In the genomic region with DNA sequence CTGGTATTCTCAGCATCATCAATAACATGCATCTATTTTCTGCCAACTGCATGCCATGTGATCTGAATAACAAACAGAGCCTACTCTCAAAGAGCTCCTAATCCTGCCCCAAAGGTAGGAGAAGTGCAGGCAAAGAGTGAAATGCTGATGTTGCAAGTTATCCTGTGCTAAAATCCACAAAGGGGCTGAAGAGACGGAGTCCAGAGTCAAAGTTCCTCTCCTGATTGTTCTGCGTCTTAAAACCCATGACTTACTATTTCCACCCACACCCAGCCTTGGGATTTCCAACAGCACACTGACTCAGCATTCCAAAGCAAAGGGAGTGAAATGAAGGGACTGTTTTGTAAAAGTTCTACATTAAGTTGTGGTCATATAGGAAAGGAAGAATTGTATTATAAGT, we compare ENCODE assay signal across 12 cellular contexts. TPM values are rescaled to one million over a fixed set of nuclear protein-coding genes. Genes with fewer than 3 reads are reported as not detected.
A peak's percentile ranks its signal among the peaks of the same experiment; 100 is the strongest.
DNase-seq lines count a peak whose midpoint lies in the region; FAIRE-seq and TF ChIP-seq lines count a peak whose summit lies in the region.
"Had no signal": no experiment of that assay in that cellular context is flagged by ENCODE, and none has a peak within 500 bp of the region (broad histone marks: within the 10 kb centered on the region; RNA-seq: fewer than 3 reads in every experiment).

No MANE protein-coding gene starts in this region.

- H3K9me1 ChIP-seq in keratinocyte (ENCODE audit: control insufficient read depth, extremely low read depth, insufficient read depth, low read length) = no peaks in the 10 kb centered on the region

- H3K4me2 ChIP-seq in mammary epithelial cell (ENCODE audit: insufficient read depth, low read depth, low read length) = peak overlapping the region; percentile 33
- peak overlapping the region; percentile 25 for H3K4me2 ChIP-seq in keratinocyte (ENCODE audit: control insufficient read depth, extremely low read depth, insufficient read depth, low read depth, low read length)

- H4K20me1 ChIP-seq in mammary epithelial cell (ENCODE audit: insufficient read depth, low read length) (no peaks in the 10 kb centered on the region), keratinocyte (ENCODE audit: control insufficient read depth, extremely low read depth, insufficient read depth, low read length) (no peaks in the 10 kb centered on the region)

- H3K9ac ChIP-seq in mammary epithelial cell (ENCODE audit: insufficient read depth, low read length) = peak overlapping the region; percentile 1
- peak overlapping the region; percentile 34 for H3K9ac ChIP-seq in keratinocyte (ENCODE audit: control insufficient read depth, extremely low read depth, insufficient read depth, low read length)

- no peak for TF ChIP-seq EP300 in suprapubic skin (IDR thresholded peaks at IDR 0.05)

- H3K27ac ChIP-seq in mammary epithelial cell (ENCODE audit: insufficient read depth, low read depth, low read length) (peak overlapping the region; percentile 55), keratinocyte (ENCODE audit: control insufficient read depth, insufficient read depth, low read length) (peak overlapping the region; percentile 51), suprapubic skin (peak overlapping the region; percentile 45), thyroid gland (peak overlapping the region in 1 of 3 donors; percentile 3)
- H3K27ac ChIP-seq: ovary, Peyer's patch, VCaP had no signal

- H3K4me1 ChIP-seq in mammary epithelial cell (ENCODE audit: insufficient read depth, low read length) (peaks cover 19% of the 10 kb centered on the region), keratinocyte (ENCODE audit: control insufficient read depth, extremely low read depth, insufficient read depth, low read length) (peaks cover 42% of the 10 kb centered on the region), suprapubic skin (peaks cover 35% of the 10 kb centered on the region), thyroid gland (peaks cover 0 to 7% of the 10 kb centered on the region in 2 donors)
- H3K4me1 ChIP-seq: Peyer's patch had no signal

- 15% methylated on average over 2 of the region's 2 CpGs for WGBS in mammary epithelial cell (ENCODE audit: low coverage, missing lambda C conversion rate)
- 17% methylated on average over 2 of the region's 2 CpGs for WGBS in suprapubic skin
- 39 to 47% methylated on average over 2 of the region's 2 CpGs for WGBS in thyroid gland, 2 donors

- peak; percentile 86 for FAIRE-seq in keratinocyte (lab: Jason Lieb, UNC)

- H3K27ac Mint-ChIP-seq in activated CD4-positive, alpha-beta memory T cell treated with anti-CD3 and anti-CD28 coated beads, Interleukin-2, amount 10 ng/mL, durations not matched to agents 7 days and 5 days = no peak overlapping the region

- H2AFZ ChIP-seq in mammary epithelial cell (ENCODE audit: low read depth, low read length) (peak overlapping the region; percentile 78), keratinocyte (ENCODE audit: control insufficient read depth, low read length) (peak overlapping the region; percentile 30)

- H3K36me3 ChIP-seq in mammary epithelial cell (ENCODE audit: insufficient read depth, low read length) = no peaks in the 10 kb centered on the region
- H3K36me3 ChIP-seq in keratinocyte (ENCODE audit: control insufficient read depth in 2 of 2, extremely low read depth in 1 of 2, insufficient read depth in 2 of 2, low read length in 2 of 2) = no peaks in the 10 kb centered on the region
- H3K36me3 ChIP-seq in suprapubic skin = no peaks in the 10 kb centered on the region
- H3K36me3 ChIP-seq in thyroid gland = no peaks in the 10 kb centered on the region
- H3K36me3 ChIP-seq: ovary, Peyer's patch had no signal

- intact Hi-C loops in mammary epithelial cell (cut with micrococcal nuclease) (loop anchor here (2.0 kb wide), 1 partner anchor 21 kb away; no protein-coding TSS in a partner anchor), thyroid gland (cut with DNase I) (no loop called here)

- no peaks in the 10 kb centered on the region for H3K36me3 Mint-ChIP-seq in activated CD4-positive, alpha-beta memory T cell treated with anti-CD3 and anti-CD28 coated beads, Interleukin-2, amount 10 ng/mL, durations not matched to agents 7 days and 5 days (ENCODE audit: low read depth)

- H3K79me2 ChIP-seq in mammary epithelial cell (ENCODE audit: insufficient read depth, low read length) = no peaks in the 10 kb centered on the region
- no peaks in the 10 kb centered on the region for H3K79me2 ChIP-seq in keratinocyte (ENCODE audit: control insufficient read depth, insufficient read depth, low read length)

- no peaks in the 10 kb centered on the region for H3K9me3 Mint-ChIP-seq in activated CD4-positive, alpha-beta memory T cell treated with anti-CD3 and anti-CD28 coated beads, Interleukin-2, amount 10 ng/mL, durations not matched to agents 7 days and 5 days

- H3K9me3 ChIP-seq in mammary epithelial cell (replicated peaks; ENCODE audit: insufficient read depth, low read length) (no peaks in the 10 kb centered on the region), keratinocyte (ENCODE audit: control insufficient read depth, low read depth, low read length) (no peaks in the 10 kb centered on the region), suprapubic skin (no peaks in the 10 kb centered on the region), thyroid gland (no peaks in the 10 kb centered on the region)
- H3K9me3 ChIP-seq: ovary, Peyer's patch had no signal

- peaks cover 6% of the 10 kb centered on the region for H3K27me3 Mint-ChIP-seq in activated CD4-positive, alpha-beta memory T cell treated with anti-CD3 and anti-CD28 coated beads, Interleukin-2, amount 10 ng/mL, durations not matched to agents 7 days and 5 days

- CTCF ChIA-PET in mammary epithelial cell (lab: Charles Lee; ENCODE audit: low non-redundant PET) = interaction anchor here (0.7 kb wide), 1 partner anchor 949 kb away, joined by 4 read pairs; no protein-coding TSS in a partner anchor
- CTCF ChIA-PET in activated CD4-positive, alpha-beta memory T cell treated with anti-CD3 and anti-CD28 coated beads, Interleukin-2, amount 10 ng/mL, durations not matched to agents 7 days and 5 days (lab: Charles Lee) = no interaction called here

- H3K27me3 ChIP-seq in mammary epithelial cell (ENCODE audit: insufficient read depth, low read length) = no peaks in the 10 kb centered on the region
- no peaks in the 10 kb centered on the region for H3K27me3 ChIP-seq in keratinocyte (ENCODE audit: control insufficient read depth, extremely low read depth, insufficient read depth, low read length)
- no peaks in the 10 kb centered on the region for H3K27me3 ChIP-seq in suprapubic skin
- H3K27me3 ChIP-seq in thyroid gland = no peaks in the 10 kb centered on the region
- H3K27me3 ChIP-seq: ovary, Peyer's patch had no signal

- no peaks in the 10 kb centered on the region for H3K4me1 Mint-ChIP-seq in activated CD4-positive, alpha-beta memory T cell treated with anti-CD3 and anti-CD28 coated beads, Interleukin-2, amount 10 ng/mL, durations not matched to agents 7 days and 5 days

- no peak overlapping the region for H3K4me3 Mint-ChIP-seq in activated CD4-positive, alpha-beta memory T cell treated with anti-CD3 and anti-CD28 coated beads, Interleukin-2, amount 10 ng/mL, durations not matched to agents 7 days and 5 days

- peak; percentile 22 for DNase-seq in HPDE6-E6E7 (ENCODE audit: extremely low spot score)
- DNase-seq in mammary epithelial cell = peak; percentile 91
- no peak for DNase-seq in keratinocyte (ENCODE audit: low read depth, low spot score)
- no peak for DNase-seq in suprapubic skin (ENCODE audit: low spot score in 2 of 2)
- DNase-seq in thyroid gland = no peak
- DNase-seq in Kasumi-1 (lab: John Stamatoyannopoulos, UW) = no peak
- no peak for DNase-seq in activated CD4-positive, alpha-beta memory T cell treated with anti-CD3 and anti-CD28 coated beads, Interleukin-2, amount 10 ng/mL, durations not matched to agents 7 days and 5 days
- DNase-seq in NCI-H2081 (lab: John Stamatoyannopoulos, UW) = no peak
- DNase-seq: KG1, ovary, Peyer's patch had no signal

- in situ Hi-C loops in mammary epithelial cell (cut with MboI; ENCODE audit: low sequenced_read_pairs in 2 of 2) = no loop called here

- H3K4me3 ChIP-seq in mammary epithelial cell (replicated peaks in 1 of 3; ENCODE audit: insufficient read depth in 1 of 3, low read depth in 2 of 3, low read length in 3 of 3) (no peak overlapping the region), keratinocyte (ENCODE audit: control insufficient read depth in 2 of 3, extremely low read depth in 1 of 3, insufficient read depth in 2 of 3, low read depth in 1 of 3, low read length in 3 of 3) (no peak overlapping the region), suprapubic skin (no peak overlapping the region), thyroid gland (replicated peaks in 1 of 3) (no peak overlapping the region)
- H3K4me3 ChIP-seq: ovary, Peyer's patch had no signal

- TF ChIP-seq CTCF in mammary epithelial cell (conservative IDR thresholded peaks at IDR 0.05 in 1 of 2, IDR thresholded peaks at IDR 0.05 in 1 of 2; ENCODE audit: extremely low read depth in 1 of 2, insufficient read depth in 1 of 2, low read depth in 1 of 2, low read length in 2 of 2) (no peak), keratinocyte (optimal IDR thresholded peaks at IDR 0.05 in 1 of 3, IDR thresholded peaks at IDR 0.05 in 1 of 3, conservative IDR thresholded peaks at IDR 0.05 in 1 of 3; ENCODE audit: extremely low read depth in 1 of 3, insufficient read depth in 2 of 3, low read length in 3 of 3) (no peak), suprapubic skin (IDR thresholded peaks at IDR 0.05) (no peak), thyroid gland (IDR thresholded peaks at IDR 0.05) (no peak)

- TF ChIP-seq POLR2A in suprapubic skin (IDR thresholded peaks at IDR 0.05) (no peak), thyroid gland (IDR thresholded peaks at IDR 0.05) (no peak)

- BruUV-seq in mammary epithelial cell (replicated peaks; lab: Mats Ljungman, UMichigan) = no TSS peak

- dilution Hi-C loops in mammary epithelial cell (cut with HindIII; ENCODE audit: low sequenced_read_pairs) = no loop called here
- dilution Hi-C loops in keratinocyte (cut with MboI; ENCODE audit: extremely low pct_ligation_motif_present, low sequenced_read_pairs) = no loop called here

- POLR2A ChIA-PET in activated CD4-positive, alpha-beta memory T cell treated with anti-CD3 and anti-CD28 coated beads, Interleukin-2, amount 10 ng/mL, durations not matched to agents 7 days and 5 days (lab: Charles Lee) = no interaction called here

RNA-seq across cellular contexts. Expression of a gene that starts 13.6 kb away (rescaled TPM):
- total RNA-seq in mammary epithelial cell (1 to 10 TPM; 1.2 to 1.6 TPM), suprapubic skin (100 to 1,000 TPM; 158 to 307 (median 277) TPM), thyroid gland (10 to 100 TPM; 12.3 to 68.9 (median 28.1) TPM)
- polyA plus RNA-seq in mammary epithelial cell (5.2 TPM), keratinocyte (1.1 to 5.9 TPM (median 4.8 TPM) in 3 replicates)
- polyA minus RNA-seq in mammary epithelial cell (not detected), keratinocyte (1.9 TPM in 1 of 3 replicates, not detected in the others)
- polyA plus RNA-seq in keratinocyte (2011; ENCODE audit: low read depth) = 4.4 TPM
- polyA plus RNA-seq in keratinocyte (2011; cell fraction: cytosol; rRNA removed) = 3.6 TPM in 2 replicates
- 1.2 and 1.8 TPM in 2 replicates for polyA plus RNA-seq in keratinocyte (2011; cell fraction: nucleus; rRNA removed)
- polyA plus RNA-seq in keratinocyte (2012; ENCODE audit: low replicate concordance) = 1.2 and 42.0 TPM in 2 replicates
- not detected for polyA minus RNA-seq in keratinocyte (2011; cell fraction: cytosol; rRNA and poly(A)+ RNA removed)
- not detected in 2 replicates for polyA minus RNA-seq in keratinocyte (2011; cell fraction: nucleus; rRNA and poly(A)+ RNA removed)
- total RNA-seq in activated CD4-positive, alpha-beta memory T cell treated with anti-CD3 and anti-CD28 coated beads, Interleukin-2, amount 10 ng/mL, durations not matched to agents 7 days and 5 days = not detected
- total RNA-seq: Peyer's patch had no signal

Comparison
In these comparisons a context has a peak if more than half of its experiments do, and no peak if none do; other contexts are left out.
1. DNase-seq: peak in HPDE6-E6E7 (single experiment) and mammary epithelial cell (single experiment); none in keratinocyte (single experiment), suprapubic skin (0 of 2), thyroid gland (0 of 2), Kasumi-1 (0 of 2), activated CD4-positive, alpha-beta memory T cell treated with anti-CD3 and anti-CD28 coated beads, Interleukin-2, amount 10 ng/mL, durations not matched to agents 7 days and 5 days (single experiment) and NCI-H2081 (0 of 2).
2. RNA of a gene that starts 13.6 kb away (total RNA-seq): 158 to 307 TPM in suprapubic skin and 12.3 to 68.9 TPM in thyroid gland; 1.2 to 1.6 TPM in mammary epithelial cell and not detected in activated CD4-positive, alpha-beta memory T cell treated with anti-CD3 and anti-CD28 coated beads, Interleukin-2, amount 10 ng/mL, durations not matched to agents 7 days and 5 days; every median in the first group is over 4 times any median in the second.